8 cellular contexts compared by ENCODE assay signal in genomic region chr2:219002395-219003266, GRCh38.
A peak's percentile ranks its signal among the peaks of the same experiment; 100 is the strongest.
DNase-seq lines count a peak whose midpoint lies in the region; ATAC-seq and TF ChIP-seq lines count a peak whose summit lies in the region.

No MANE protein-coding gene starts in this region.

- H3K4me3 ChIP-seq in LNCaP clone FGC (ENCODE audit: low read depth, low read length) (peak overlapping the region; percentile 44), muscle layer of duodenum (ENCODE audit: low read depth in 1 of 2, low read length in 2 of 2) (peak overlapping the region; percentile 11 to 48)

- DNase-seq in COLO668 (lab: John Stamatoyannopoulos, UW; ENCODE audit: unreplicated experiment) (peak; percentile 97), LNCaP clone FGC (ENCODE audit: low read depth) (no peak), T-helper 22 cell (ENCODE audit: low read depth) (peak; percentile 25), kidney glomerular epithelial cell (lab: John Stamatoyannopoulos, UW) (no peak), NCI-H446 (lab: John Stamatoyannopoulos, UW) (no peak)
- peak; percentile 37 for DNase-seq in effector CD4-positive, alpha-beta T cell

- H3K4me1 ChIP-seq in muscle layer of duodenum (ENCODE audit: control insufficient read depth in 1 of 2, insufficient read depth in 2 of 2, low read length in 2 of 2): peaks cover 0 to 22% of the 10 kb centered on the region in 2 donors

- peaks cover 48% of the 10 kb centered on the region for H3K27me3 ChIP-seq in muscle layer of duodenum (ENCODE audit: low read depth, low read length)

- H3K27ac ChIP-seq in muscle layer of duodenum (ENCODE audit: low read length): no peak overlapping the region

- no peak for ATAC-seq in HG03520 (IDR thresholded peaks at IDR 0.05; ENCODE audit: unreplicated experiment)

- H3K36me3 ChIP-seq in muscle layer of duodenum (ENCODE audit: control insufficient read depth in 1 of 2, insufficient read depth in 2 of 2, low read length in 2 of 2): no peaks in the 10 kb centered on the region

- H3K9me3 ChIP-seq in muscle layer of duodenum (ENCODE audit: control insufficient read depth in 1 of 2, low read length in 2 of 2): no peaks in the 10 kb centered on the region

- peak; percentile 84 for TF ChIP-seq CTCF in LNCaP clone FGC (IDR thresholded peaks at IDR 0.05; ENCODE audit: control insufficient read depth, extremely low read depth, insufficient read depth)

Comparison
In these comparisons a context has a peak if more than half of its experiments do, and no peak if none do; other contexts are left out.
1. DNase-seq: peak in COLO668 (single experiment), T-helper 22 cell (single experiment) and effector CD4-positive, alpha-beta T cell (single experiment); none in LNCaP clone FGC (single experiment), kidney glomerular epithelial cell (single experiment) and NCI-H446 (0 of 2).